In genomic region chr11:75814686-75815344, GRCh38 we compare ENCODE assay signal across 8 cellular contexts. TPM values are rescaled to one million over a fixed set of nuclear protein-coding genes. Genes with fewer than 3 reads are reported as not detected.
DNase-seq lines count a peak whose midpoint lies in the region; ATAC-seq and TF ChIP-seq lines count a peak whose summit lies in the region.

TSS of gene UVRAG (plus strand) at chr11:75815210. CDS start at chr11:75815408, 198 bp downstream.

- DNase-seq in GM04503 (ENCODE audit: low read depth) (peak; percentile 99), HFFc6 (peak; percentile 100), NB4 (ENCODE audit: low read depth) (peak; percentile 100), SK-N-MC (ENCODE audit: low read depth, low spot score) (peak; percentile 95), substantia nigra (lab: John Stamatoyannopoulos, UW) (peak; percentile 73 to 100 (median 100))
- DNase-seq in activated naive CD4-positive, alpha-beta T cell treated with anti-CD3 and anti-CD28 coated beads, Interleukin-2, amount 10 ng/mL, durations not matched to agents 7 days and 5 days, result peak; percentile 99

- TF ChIP-seq CTCF in HFFc6 (IDR thresholded peaks at IDR 0.05) (peak; percentile 37), NB4 (IDR thresholded peaks at IDR 0.05; ENCODE audit: low read depth, low read length) (no peak), gastroesophageal sphincter (IDR thresholded peaks at IDR 0.05) (peak in 1 of 4 experiments; percentile 51), neutrophil (IDR thresholded peaks at IDR 0.05) (peak; percentile 46)

- ATAC-seq in gastroesophageal sphincter, result peak; percentile 97

- TF ChIP-seq EP300 in gastroesophageal sphincter (IDR thresholded peaks at IDR 0.05), result no peak

- H3K4me1 ChIP-seq in gastroesophageal sphincter (peaks cover 0 to 43% (median 9%) of the 10 kb centered on the region in 3 donors), neutrophil (ENCODE audit: control insufficient read depth in 1 of 2, insufficient read depth in 1 of 2, low read depth in 1 of 2, low read length in 1 of 2) (peaks cover 47 to 48% of the 10 kb centered on the region in 2 experiments)

- no peaks in the 10 kb centered on the region for H3K36me3 ChIP-seq in SK-N-MC (ENCODE audit: insufficient read depth, low read length)
- no peaks in the 10 kb centered on the region for H3K36me3 ChIP-seq in gastroesophageal sphincter
- H3K36me3 ChIP-seq in neutrophil, result no peaks in the 10 kb centered on the region

- no peaks in the 10 kb centered on the region for H3K36me3 Mint-ChIP-seq in HFFc6 (ENCODE audit: low read depth)
- no peaks in the 10 kb centered on the region for H3K36me3 Mint-ChIP-seq in activated naive CD4-positive, alpha-beta T cell treated with anti-CD3 and anti-CD28 coated beads, Interleukin-2, amount 10 ng/mL, durations not matched to agents 7 days and 5 days

- H3K9me3 ChIP-seq in SK-N-MC (ENCODE audit: low read depth, low read length) (no peaks in the 10 kb centered on the region), gastroesophageal sphincter (no peaks in the 10 kb centered on the region), neutrophil (no peaks in the 10 kb centered on the region)

- CTCF ChIA-PET in activated naive CD4-positive, alpha-beta T cell treated with anti-CD3 and anti-CD28 coated beads, Interleukin-2, amount 10 ng/mL, durations not matched to agents 7 days and 5 days (lab: Charles Lee), result interaction anchor here (0.7 to 7.8 kb wide), 4 partner anchors 9 to 53 kb away, joined by 3 to 47 read pairs (median 4); no protein-coding TSS in a partner anchor

- peak within 1 kb of the TSS; percentile 92 for H3K27ac Mint-ChIP-seq in HFFc6
- peak within 1 kb of the TSS; percentile 95 for H3K27ac Mint-ChIP-seq in activated naive CD4-positive, alpha-beta T cell treated with anti-CD3 and anti-CD28 coated beads, Interleukin-2, amount 10 ng/mL, durations not matched to agents 7 days and 5 days

- peaks cover 1% of the 10 kb centered on the region; the same call in 1 of the 2 replicates for H3K27me3 Mint-ChIP-seq in HFFc6 (ENCODE audit: insufficient read depth)
- peaks cover 16% of the 10 kb centered on the region for H3K27me3 Mint-ChIP-seq in activated naive CD4-positive, alpha-beta T cell treated with anti-CD3 and anti-CD28 coated beads, Interleukin-2, amount 10 ng/mL, durations not matched to agents 7 days and 5 days

- TF ChIP-seq POLR2A in NB4 (IDR thresholded peaks at IDR 0.05; ENCODE audit: extremely low read depth, insufficient read length) (peak; percentile 81), gastroesophageal sphincter (IDR thresholded peaks at IDR 0.05) (peak; percentile 86 to 88)

- H3K4me1 Mint-ChIP-seq in HFFc6 (ENCODE audit: low read depth), result peaks cover 26% of the 10 kb centered on the region
- peaks cover 21% of the 10 kb centered on the region for H3K4me1 Mint-ChIP-seq in activated naive CD4-positive, alpha-beta T cell treated with anti-CD3 and anti-CD28 coated beads, Interleukin-2, amount 10 ng/mL, durations not matched to agents 7 days and 5 days

- no peak within 1 kb of the TSS for H3K4me3 Mint-ChIP-seq in HFFc6
- H3K4me3 Mint-ChIP-seq in activated naive CD4-positive, alpha-beta T cell treated with anti-CD3 and anti-CD28 coated beads, Interleukin-2, amount 10 ng/mL, durations not matched to agents 7 days and 5 days, result no peak within 1 kb of the TSS

- H3K9me3 Mint-ChIP-seq in HFFc6, result no peaks in the 10 kb centered on the region
- H3K9me3 Mint-ChIP-seq in activated naive CD4-positive, alpha-beta T cell treated with anti-CD3 and anti-CD28 coated beads, Interleukin-2, amount 10 ng/mL, durations not matched to agents 7 days and 5 days, result no peaks in the 10 kb centered on the region

- peak within 1 kb of the TSS; percentile 82 for H3K9ac ChIP-seq in SK-N-MC (ENCODE audit: insufficient read length)

- WGBS in gastroesophageal sphincter (ENCODE audit: low coverage in 1 of 2), 2 donors, result 0% methylated on average over 6 of the region's 39 CpGs; no CpG with 5 or more reads in 1 of the 2 donors

- H3K4me3 ChIP-seq in NB4 (ENCODE audit: low read depth, low read length) (peak within 1 kb of the TSS; percentile 75), SK-N-MC (peak within 1 kb of the TSS; percentile 87), gastroesophageal sphincter (peak within 1 kb of the TSS; percentile 94 to 97), neutrophil (ENCODE audit: low read depth in 1 of 2, low read length in 1 of 2) (peak within 1 kb of the TSS; percentile 96)

- H3K27ac ChIP-seq in SK-N-MC, result no peak within 1 kb of the TSS
- H3K27ac ChIP-seq in gastroesophageal sphincter, result peak within 1 kb of the TSS; percentile 94 to 98 (median 96)
- peak within 1 kb of the TSS; percentile 92 for H3K27ac ChIP-seq in neutrophil
- H3K27ac ChIP-seq in substantia nigra (ENCODE audit: low read depth, low read length, poor library complexity, severe bottlenecking), result peak within 1 kb of the TSS; percentile 87

- no peaks in the 10 kb centered on the region for H3K27me3 ChIP-seq in gastroesophageal sphincter
- H3K27me3 ChIP-seq in neutrophil, result no peaks in the 10 kb centered on the region

RNA-seq across cellular contexts. Expression of gene UVRAG, which starts in this region (rescaled TPM):
- total RNA-seq in HFFc6 (2021; fragmentation: NEBNext Ultra II Directional; extraction: Animal tissue kit (Norgen Biotek cat#: 25700)), result 10 to 100 TPM in 4 of 6 experiments, 1 to 10 TPM in 2; 9.4 to 12.9 (median 10.7) TPM
- total RNA-seq in gastroesophageal sphincter, result 10 to 100 TPM; 28.1 to 50.1 (median 34.7) TPM
